In the genomic region with DNA sequence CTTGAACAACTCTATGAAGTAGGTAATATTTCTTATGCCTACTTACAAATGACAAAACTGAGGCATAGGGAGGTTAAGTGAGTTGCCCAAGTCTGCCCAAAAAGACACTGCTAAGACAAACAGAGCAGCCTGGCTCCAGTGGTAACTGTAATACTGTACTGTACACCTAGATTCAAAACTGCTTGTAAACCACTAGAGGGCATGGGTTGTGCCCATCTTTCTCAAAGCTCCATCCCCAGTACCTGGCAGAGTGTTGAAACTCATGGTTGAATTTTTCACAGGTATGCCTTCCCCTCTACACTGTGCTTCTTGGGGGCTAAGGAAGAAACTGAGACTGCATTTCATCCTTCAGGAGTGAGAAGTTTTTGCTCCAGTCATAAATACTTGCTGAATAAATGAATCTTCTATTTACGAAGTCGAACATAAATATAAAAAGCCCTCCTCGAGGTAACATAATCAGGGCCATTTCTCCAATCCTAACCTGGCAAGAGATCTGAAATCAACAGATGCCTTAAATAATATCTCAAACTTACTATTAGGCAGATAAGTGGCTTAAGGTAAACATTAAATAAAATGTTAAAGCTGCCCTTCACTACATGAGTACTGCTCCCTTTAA, we compare ENCODE assay signal across 8 cellular contexts. TPM values are rescaled to one million over a fixed set of nuclear protein-coding genes. Genes with fewer than 3 reads are reported as not detected.
DNase-seq lines count a peak whose midpoint lies in the region; ATAC-seq and TF ChIP-seq lines count a peak whose summit lies in the region.

No MANE protein-coding gene starts in this region.

- CTCF ChIA-PET in HEK293T (lab: Yijun Ruan, JAX): interaction anchor here (0.8 to 1.3 kb wide), 3 partner anchors 12 to 13 kb away, joined by 3 read pairs; no protein-coding TSS in a partner anchor

- intact Hi-C loops in colonic mucosa (cut with DNase I): loop anchor here (5.0 kb wide), 1 partner anchor 35 kb away; no protein-coding TSS in a partner anchor

- H3K9ac ChIP-seq in colonic mucosa (ENCODE audit: low read depth in 2 of 2, low read length in 2 of 2) (no peak overlapping the region), liver (ENCODE audit: low read depth in 1 of 2, low read length in 2 of 2) (peak overlapping the region in 1 of 2 donors; percentile 29)

- DNase-seq in EH (ENCODE audit: low read depth): peak; percentile 61
- DNase-seq in HEK293T (ENCODE audit: extremely low spot score): peak; percentile 27
- DNase-seq in NCI-H1694 (lab: John Stamatoyannopoulos, UW): peak; percentile 25
- DNase-seq in T-helper 22 cell (ENCODE audit: low read depth): peak; percentile 2
- peak; percentile 53 for DNase-seq in colonic mucosa

- H3K36me3 ChIP-seq in colonic mucosa: no peaks in the 10 kb centered on the region
- H3K36me3 ChIP-seq in liver (ENCODE audit: control insufficient read depth in 4 of 4, insufficient read depth in 3 of 4, low read depth in 1 of 4, low read length in 3 of 4): no peaks in the 10 kb centered on the region

- no peaks in the 10 kb centered on the region for H3K9me3 Mint-ChIP-seq in stimulated activated naive CD8-positive, alpha-beta T cell treated with anti-CD3 and anti-CD28 coated beads, Interleukin-15, Interleukin-2, amounts not matched to agents 100 ng/mL and 50 ng/mL, for 24 hours

- H3K4me1 ChIP-seq in colonic mucosa (peaks cover 18% of the 10 kb centered on the region), liver (ENCODE audit: control insufficient read depth in 4 of 4, insufficient read depth in 4 of 4, low read length in 3 of 4) (peaks cover 10 to 41% (median 24%) of the 10 kb centered on the region in 4 donors)

- peaks cover 13% of the 10 kb centered on the region for H3K36me3 Mint-ChIP-seq in stimulated activated naive CD8-positive, alpha-beta T cell treated with anti-CD3 and anti-CD28 coated beads, Interleukin-15, Interleukin-2, amounts not matched to agents 100 ng/mL and 50 ng/mL, for 24 hours (ENCODE audit: low read depth)

- no peak for ATAC-seq in HG03139 (IDR thresholded peaks at IDR 0.05; ENCODE audit: unreplicated experiment)

- no peaks in the 10 kb centered on the region for H3K9me3 ChIP-seq in colonic mucosa
- no peaks in the 10 kb centered on the region for H3K9me3 ChIP-seq in liver (ENCODE audit: control insufficient read depth in 4 of 4, low read length in 3 of 4)

- TF ChIP-seq CTCF in colonic mucosa (IDR thresholded peaks at IDR 0.05) (peak; percentile 45), liver (IDR thresholded peaks at IDR 0.05; ENCODE audit: low read depth, low read length, missing input control) (peak; percentile 60)

- no peaks in the 10 kb centered on the region for H3K27me3 Mint-ChIP-seq in stimulated activated naive CD8-positive, alpha-beta T cell treated with anti-CD3 and anti-CD28 coated beads, Interleukin-15, Interleukin-2, amounts not matched to agents 100 ng/mL and 50 ng/mL, for 24 hours

- peak; percentile 75 to 83 for TF ChIP-seq RAD21 in liver (IDR thresholded peaks at IDR 0.05)

- peaks cover 47% of the 10 kb centered on the region for H3K4me1 Mint-ChIP-seq in stimulated activated naive CD8-positive, alpha-beta T cell treated with anti-CD3 and anti-CD28 coated beads, Interleukin-15, Interleukin-2, amounts not matched to agents 100 ng/mL and 50 ng/mL, for 24 hours (ENCODE audit: low read depth)

- no peak overlapping the region for H3K27ac Mint-ChIP-seq in stimulated activated naive CD8-positive, alpha-beta T cell treated with anti-CD3 and anti-CD28 coated beads, Interleukin-15, Interleukin-2, amounts not matched to agents 100 ng/mL and 50 ng/mL, for 24 hours

- H3K27ac ChIP-seq in colonic mucosa (no peak overlapping the region), liver (ENCODE audit: low read depth in 1 of 2, low read length in 2 of 2) (no peak overlapping the region)

- POLR2A ChIA-PET in HEK293T (lab: Yijun Ruan, JAX): no interaction called here

- H3K4me3 ChIP-seq in colonic mucosa: no peak overlapping the region
- no peak overlapping the region for H3K4me3 ChIP-seq in liver (ENCODE audit: low read depth in 1 of 3, low read length in 3 of 3)

- 84% methylated on average over 3 of the region's 3 CpGs for WGBS in liver

- H3K27me3 ChIP-seq in colonic mucosa: no peaks in the 10 kb centered on the region
- H3K27me3 ChIP-seq in liver (ENCODE audit: control insufficient read depth in 4 of 4, insufficient read depth in 4 of 4, low read length in 3 of 4): no peaks in the 10 kb centered on the region

- peak overlapping the region; percentile 56 for H3K4me3 Mint-ChIP-seq in stimulated activated naive CD8-positive, alpha-beta T cell treated with anti-CD3 and anti-CD28 coated beads, Interleukin-15, Interleukin-2, amounts not matched to agents 100 ng/mL and 50 ng/mL, for 24 hours

TF ChIP-seq in HEK293T, 16 proteins besides CTCF, POLR2A, EP300 and RAD21:
- no peak for TF ChIP-seq ZNF384 (IDR thresholded peaks at IDR 0.05)
- TF ChIP-seq L3MBTL2 (conservative IDR thresholded peaks at IDR 0.05): no peak
- no peak for TF ChIP-seq TARDBP (IDR thresholded peaks at IDR 0.05)
TF ChIP-seq in HEK293T: peak in this region for 0.

TF ChIP-seq in liver, 16 proteins besides CTCF, POLR2A, EP300 and RAD21:
- TF ChIP-seq SP1 (IDR thresholded peaks at IDR 0.05) (no peak), JUND (IDR thresholded peaks at IDR 0.05) (no peak), HNF4A (conservative IDR thresholded peaks at IDR 0.05) (no peak), RXRA (IDR thresholded peaks at IDR 0.05) (no peak), NR2F2 (IDR thresholded peaks at IDR 0.05) (no peak), EGR1 (IDR thresholded peaks at IDR 0.05; ENCODE audit: low read depth in 2 of 2) (no peak), YY1 (IDR thresholded peaks at IDR 0.05) (no peak), FOXA1 (IDR thresholded peaks at IDR 0.05) (no peak), FOXA2 (IDR thresholded peaks at IDR 0.05) (no peak), HNF4G (IDR thresholded peaks at IDR 0.05) (no peak), TAF1 (conservative IDR thresholded peaks at IDR 0.05) (no peak), GABPA (IDR thresholded peaks at IDR 0.05 in 1 of 2, conservative IDR thresholded peaks at IDR 0.05 in 1 of 2) (no peak)
- TF ChIP-seq, protein P1, sequence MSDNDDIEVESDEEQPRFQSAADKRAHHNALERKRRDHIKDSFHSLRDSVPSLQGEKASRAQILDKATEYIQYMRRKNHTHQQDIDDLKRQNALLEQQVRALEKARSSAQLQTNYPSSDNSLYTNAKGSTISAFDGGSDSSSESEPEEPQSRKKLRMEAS (IDR thresholded peaks at IDR 0.05): no peak
- TF ChIP-seq, protein P2, sequence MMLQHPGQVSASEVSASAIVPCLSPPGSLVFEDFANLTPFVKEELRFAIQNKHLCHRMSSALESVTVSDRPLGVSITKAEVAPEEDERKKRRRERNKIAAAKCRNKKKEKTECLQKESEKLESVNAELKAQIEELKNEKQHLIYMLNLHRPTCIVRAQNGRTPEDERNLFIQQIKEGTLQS (IDR thresholded peaks at IDR 0.05): no peak
- TF ChIP-seq, protein P3, sequence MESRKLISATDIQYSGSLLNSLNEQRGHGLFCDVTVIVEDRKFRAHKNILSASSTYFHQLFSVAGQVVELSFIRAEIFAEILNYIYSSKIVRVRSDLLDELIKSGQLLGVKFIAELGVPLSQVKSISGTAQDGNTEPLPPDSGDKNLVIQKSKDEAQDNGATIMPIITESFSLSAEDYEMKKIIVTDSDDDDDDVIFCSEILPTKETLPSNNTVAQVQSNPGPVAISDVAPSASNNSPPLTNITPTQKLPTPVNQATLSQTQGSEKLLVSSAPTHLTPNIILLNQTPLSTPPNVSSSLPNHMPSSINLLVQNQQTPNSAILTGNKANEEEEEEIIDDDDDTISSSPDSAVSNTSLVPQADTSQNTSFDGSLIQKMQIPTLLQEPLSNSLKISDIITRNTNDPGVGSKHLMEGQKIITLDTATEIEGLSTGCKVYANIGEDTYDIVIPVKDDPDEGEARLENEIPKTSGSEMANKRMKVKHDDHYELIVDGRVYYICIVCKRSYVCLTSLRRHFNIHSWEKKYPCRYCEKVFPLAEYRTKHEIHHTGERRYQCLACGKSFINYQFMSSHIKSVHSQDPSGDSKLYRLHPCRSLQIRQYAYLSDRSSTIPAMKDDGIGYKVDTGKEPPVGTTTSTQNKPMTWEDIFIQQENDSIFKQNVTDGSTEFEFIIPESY (IDR thresholded peaks at IDR 0.05): no peak
- TF ChIP-seq, protein P4, sequence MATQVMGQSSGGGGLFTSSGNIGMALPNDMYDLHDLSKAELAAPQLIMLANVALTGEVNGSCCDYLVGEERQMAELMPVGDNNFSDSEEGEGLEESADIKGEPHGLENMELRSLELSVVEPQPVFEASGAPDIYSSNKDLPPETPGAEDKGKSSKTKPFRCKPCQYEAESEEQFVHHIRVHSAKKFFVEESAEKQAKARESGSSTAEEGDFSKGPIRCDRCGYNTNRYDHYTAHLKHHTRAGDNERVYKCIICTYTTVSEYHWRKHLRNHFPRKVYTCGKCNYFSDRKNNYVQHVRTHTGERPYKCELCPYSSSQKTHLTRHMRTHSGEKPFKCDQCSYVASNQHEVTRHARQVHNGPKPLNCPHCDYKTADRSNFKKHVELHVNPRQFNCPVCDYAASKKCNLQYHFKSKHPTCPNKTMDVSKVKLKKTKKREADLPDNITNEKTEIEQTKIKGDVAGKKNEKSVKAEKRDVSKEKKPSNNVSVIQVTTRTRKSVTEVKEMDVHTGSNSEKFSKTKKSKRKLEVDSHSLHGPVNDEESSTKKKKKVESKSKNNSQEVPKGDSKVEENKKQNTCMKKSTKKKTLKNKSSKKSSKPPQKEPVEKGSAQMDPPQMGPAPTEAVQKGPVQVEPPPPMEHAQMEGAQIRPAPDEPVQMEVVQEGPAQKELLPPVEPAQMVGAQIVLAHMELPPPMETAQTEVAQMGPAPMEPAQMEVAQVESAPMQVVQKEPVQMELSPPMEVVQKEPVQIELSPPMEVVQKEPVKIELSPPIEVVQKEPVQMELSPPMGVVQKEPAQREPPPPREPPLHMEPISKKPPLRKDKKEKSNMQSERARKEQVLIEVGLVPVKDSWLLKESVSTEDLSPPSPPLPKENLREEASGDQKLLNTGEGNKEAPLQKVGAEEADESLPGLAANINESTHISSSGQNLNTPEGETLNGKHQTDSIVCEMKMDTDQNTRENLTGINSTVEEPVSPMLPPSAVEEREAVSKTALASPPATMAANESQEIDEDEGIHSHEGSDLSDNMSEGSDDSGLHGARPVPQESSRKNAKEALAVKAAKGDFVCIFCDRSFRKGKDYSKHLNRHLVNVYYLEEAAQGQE (IDR thresholded peaks at IDR 0.05): no peak

RNA-seq across cellular contexts. Expression of a gene that starts 2.0 kb away (rescaled TPM):
- 10 to 100 TPM; 52.5 to 77.5 TPM for total RNA-seq in colonic mucosa
- 10 to 100 TPM; 30.1 to 50.8 TPM for total RNA-seq in liver
- polyA plus RNA-seq in liver: 10 to 100 TPM; 11.7 to 15.5 TPM

Comparison
In these comparisons a context has a peak if more than half of its experiments do, and no peak if none do; other contexts are left out.
1. DNase-seq: peak in every context shown above with its lines; median percentile 61 in EH; 53 in colonic mucosa; 27 in HEK293T; 25 in NCI-H1694; 2 in T-helper 22 cell.